Comparison of ENCODE assay signal across 11 cellular contexts in genomic region chr10:30857803-30858202, GRCh38.
DNase-seq lines count a peak whose midpoint lies in the region; ATAC-seq and TF ChIP-seq lines count a peak whose summit lies in the region.
"Had no signal": no experiment of that assay in that cellular context is flagged by ENCODE, and none has a peak within 500 bp of the region (broad histone marks: within the 10 kb centered on the region; RNA-seq: fewer than 3 reads in every experiment).

No MANE protein-coding gene starts in this region.

- no peak for ATAC-seq in HG03442 (IDR thresholded peaks at IDR 0.05; ENCODE audit: unreplicated experiment)

- H3K4me3 ChIP-seq in HFF-Myc (replicated peaks; ENCODE audit: low read depth, low read length): no peak overlapping the region
- no peak overlapping the region for H3K4me3 ChIP-seq in breast epithelium
- H3K4me3 ChIP-seq in effector memory CD4-positive, alpha-beta T cell (ENCODE audit: insufficient read depth, low read depth, low read length, poor library complexity, severe bottlenecking): no peak overlapping the region
- H3K4me3 ChIP-seq: SJCRH30 had no signal

- DNase-seq in HFF-Myc (ENCODE audit: extremely low read depth, low read depth) (peak; percentile 15), breast epithelium (ENCODE audit: low spot score in 2 of 2) (peak in 1 of 2 donors; percentile 54), iris pigment epithelial cell (ENCODE audit: low read depth) (peak; percentile 92), superior temporal gyrus (ENCODE audit: extremely low spot score) (peak; percentile 54), SK-N-DZ (ENCODE audit: low spot score) (no peak)
- DNase-seq in effector memory CD4-positive, alpha-beta T cell: no peak
- DNase-seq in activated CD4-positive, alpha-beta T cell treated with anti-CD3 and anti-CD28 coated beads, Interleukin-2, amount 50 U/mL, for 4 hours: no peak
- DNase-seq: NCI-H1092 treated with DMSO at 0.1 percent for 48 hours had no signal

- no peaks in the 10 kb centered on the region for H3K27me3 ChIP-seq in breast epithelium
- no peaks in the 10 kb centered on the region for H3K27me3 ChIP-seq in effector memory CD4-positive, alpha-beta T cell (replicated peaks; ENCODE audit: control insufficient read depth, insufficient read depth, low read length, poor library complexity, severe bottlenecking)
- H3K27me3 ChIP-seq: SJCRH30 had no signal

- TF ChIP-seq CTCF in HFF-Myc (IDR thresholded peaks at IDR 0.05; ENCODE audit: low read depth, low read length, missing control alignments): no peak
- no peak for TF ChIP-seq CTCF in breast epithelium (IDR thresholded peaks at IDR 0.05)

- peak overlapping the region; percentile 53 to 62 for H3K27ac ChIP-seq in breast epithelium
- no peak overlapping the region for H3K27ac ChIP-seq in effector memory CD4-positive, alpha-beta T cell (ENCODE audit: insufficient read depth, low read length, poor library complexity, severe bottlenecking)
- H3K27ac ChIP-seq: epithelial cell of prostate, SJCRH30 had no signal

- no peaks in the 10 kb centered on the region for H3K9me3 ChIP-seq in breast epithelium
- H3K9me3 ChIP-seq in effector memory CD4-positive, alpha-beta T cell (ENCODE audit: control insufficient read depth, low read length): no peaks in the 10 kb centered on the region
- H3K9me3 ChIP-seq: SJCRH30 had no signal

- H3K4me1 ChIP-seq in breast epithelium: peaks cover 0 to 2% of the 10 kb centered on the region in 2 donors
- no peaks in the 10 kb centered on the region for H3K4me1 ChIP-seq in effector memory CD4-positive, alpha-beta T cell (ENCODE audit: control insufficient read depth, insufficient read depth, low read length, poor library complexity, severe bottlenecking)

- intact Hi-C loops in breast epithelium (cut with DNase I; ENCODE audit: low total_unique reads): no loop called here

- no peak for TF ChIP-seq POLR2A in breast epithelium (IDR thresholded peaks at IDR 0.05)

- H3K36me3 ChIP-seq in breast epithelium: no peaks in the 10 kb centered on the region
- no peaks in the 10 kb centered on the region for H3K36me3 ChIP-seq in effector memory CD4-positive, alpha-beta T cell (ENCODE audit: control insufficient read depth, insufficient read depth, low read length)
- H3K36me3 ChIP-seq: SJCRH30 had no signal

Comparison
In these comparisons a context has a peak if more than half of its experiments do, and no peak if none do; other contexts are left out.
1. DNase-seq: peak in HFF-Myc (single experiment), iris pigment epithelial cell (single experiment) and superior temporal gyrus (single experiment); none in effector memory CD4-positive, alpha-beta T cell (0 of 3), activated CD4-positive, alpha-beta T cell treated with anti-CD3 and anti-CD28 coated beads, Interleukin-2, amount 50 U/mL, for 4 hours (0 of 2) and SK-N-DZ (single experiment).